ENCODE assay signal across 22 cellular contexts in the genomic region with DNA sequence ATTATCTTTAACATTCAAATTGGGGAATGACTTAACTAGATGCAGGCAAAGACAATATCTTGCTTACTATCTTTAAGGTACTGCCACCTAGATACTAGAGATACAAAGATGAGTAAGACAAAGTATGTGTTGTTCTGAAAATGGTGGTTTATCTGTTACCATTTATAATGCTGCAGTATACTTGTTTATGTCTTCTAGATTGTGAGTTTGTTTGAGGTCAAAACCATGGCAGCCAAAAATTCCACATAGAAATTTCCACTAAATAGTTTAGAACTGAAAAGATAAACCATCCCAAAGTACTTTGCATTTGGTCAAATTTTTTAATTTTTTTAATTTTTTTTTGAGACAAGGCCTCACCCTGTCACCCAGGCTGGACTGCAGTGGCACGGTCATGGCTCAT.
"Had no signal": no experiment of that assay in that cellular context is flagged by ENCODE, and none has a peak within 500 bp of the region (broad histone marks: within the 10 kb centered on the region; RNA-seq: fewer than 3 reads in every experiment).

No MANE protein-coding gene starts in this region.

- ATAC-seq: heart left ventricle; natural killer cell; stimulated activated naive B cell treated with anti-CD40 and anti-IgM and Interleukin-4, amounts not matched to agents 10 μg/mL and 1 μg/mL and 100 μg/mL, for 72 hours had no signal

- H3K27me3 ChIP-seq: heart left ventricle, right atrium auricular region, sigmoid colon, stomach, transverse colon had no signal

- H3K4me3 ChIP-seq: coronary artery, heart left ventricle, right atrium auricular region, sigmoid colon, skin epidermis, stomach, thoracic aorta, transverse colon had no signal

- H3K36me3 ChIP-seq: heart left ventricle, right atrium auricular region, sigmoid colon, stomach, thoracic aorta, transverse colon had no signal

- H3K27ac ChIP-seq: coronary artery, heart left ventricle, right atrium auricular region, skin epidermis, thoracic aorta, transverse colon had no signal

- H3K9me3 ChIP-seq: heart left ventricle, right atrium auricular region, sigmoid colon, stomach, thoracic aorta, transverse colon had no signal

- DNase-seq: effector CD4-positive, alpha-beta T cell; endodermal cell; erythroblast; heart left ventricle; hippocampal formation; kidney glomerular epithelial cell; natural killer cell; posterior cingulate gyrus; sigmoid colon; stimulated activated CD4-positive, alpha-beta T cell treated with anti-CD3 and anti-CD28 coated beads, Interleukin-2, amount 100 ng/mL, for 24 hours; stimulated activated CD4-positive, alpha-beta T cell treated with anti-CD3 and anti-CD28 coated beads, Interleukin-4, amount 100 ng/mL, for 4 hours; stimulated activated naive B cell treated with anti-CD40 and anti-IgM and Interleukin-4, amounts not matched to agents 10 μg/mL and 1 μg/mL and 100 μg/mL, for 72 hours; stomach; substantia nigra; transverse colon had no signal

- FAIRE-seq: endothelial cell of umbilical vein, frontal cortex, islet of Langerhans had no signal
